13 cellular contexts compared by ENCODE assay signal in the genomic region with DNA sequence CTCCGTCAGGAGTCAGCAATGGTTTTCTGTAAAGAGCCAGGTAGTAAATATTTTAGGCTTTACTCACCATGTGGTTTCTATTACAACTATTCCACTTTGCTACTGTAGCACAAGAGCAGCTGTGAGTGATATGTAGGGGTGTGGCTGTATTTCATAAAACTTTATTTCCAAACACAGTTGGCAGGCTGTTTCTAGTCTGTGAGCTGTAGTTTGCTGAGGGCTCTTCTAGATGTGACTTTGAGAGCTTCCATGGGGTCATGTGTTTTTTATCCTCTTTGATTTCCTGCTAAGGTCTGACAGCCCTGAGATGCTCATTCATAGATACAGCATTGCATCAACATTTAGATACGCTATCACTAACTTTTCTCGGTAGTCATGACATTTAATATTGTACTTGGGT.
DNase-seq lines count a peak whose midpoint lies in the region; ATAC-seq, FAIRE-seq and TF ChIP-seq lines count a peak whose summit lies in the region.
"Had no signal": no experiment of that assay in that cellular context is flagged by ENCODE, and none has a peak within 500 bp of the region (broad histone marks: within the 10 kb centered on the region; RNA-seq: fewer than 3 reads in every experiment).

No MANE protein-coding gene starts in this region.

- H3K27me3 ChIP-seq in keratinocyte (ENCODE audit: control insufficient read depth, extremely low read depth, insufficient read depth, low read length) = no peaks in the 10 kb centered on the region
- H3K27me3 ChIP-seq: ascending aorta had no signal

- no peak overlapping the region for H2AFZ ChIP-seq in keratinocyte (ENCODE audit: control insufficient read depth, low read length)

- H3K27me3 Mint-ChIP-seq in WTC11 (ENCODE audit: low read depth) (no peaks in the 10 kb centered on the region; the same call in 1 of the 2 replicates), glutamatergic neuron (ENCODE audit: unreplicated experiment) (no peaks in the 10 kb centered on the region)

- no peaks in the 10 kb centered on the region for H3K79me2 ChIP-seq in keratinocyte (ENCODE audit: control insufficient read depth, insufficient read depth, low read length)

- no peaks in the 10 kb centered on the region for H3K9me1 ChIP-seq in keratinocyte (ENCODE audit: control insufficient read depth, extremely low read depth, insufficient read depth, low read length)

- no peak overlapping the region for H3K4me3 ChIP-seq in keratinocyte (ENCODE audit: control insufficient read depth in 2 of 3, extremely low read depth in 1 of 3, insufficient read depth in 2 of 3, low read depth in 1 of 3, low read length in 3 of 3)
- H3K4me3 ChIP-seq: ascending aorta had no signal

- DNase-seq in left ventricle myocardium superior (no peak), Right ventricle myocardium inferior (ENCODE audit: missing footprints) (no peak), WTC11 (ENCODE audit: low spot score) (no peak), keratinocyte (ENCODE audit: low read depth, low spot score) (no peak), 8988T (no peak), glutamatergic neuron (no peak)
- DNase-seq: activated CD4-positive, alpha-beta memory T cell treated with anti-CD3 and anti-CD28 coated beads for 36 hours; KBM-7; T-cell had no signal

- H3K4me1 Mint-ChIP-seq in WTC11 (peaks cover 20% of the 10 kb centered on the region), glutamatergic neuron (ENCODE audit: low read depth, unreplicated experiment) (peaks cover 3% of the 10 kb centered on the region)
- H3K4me1 Mint-ChIP-seq: B cell, T-cell had no signal

- dilution Hi-C loops in keratinocyte (cut with MboI; ENCODE audit: extremely low pct_ligation_motif_present, low sequenced_read_pairs) = no loop called here

- H3K27ac Mint-ChIP-seq in WTC11 = peak overlapping the region; percentile 65; the same call in 1 of the 2 replicates
- H3K27ac Mint-ChIP-seq in glutamatergic neuron (ENCODE audit: unreplicated experiment) = no peak overlapping the region
- H3K27ac Mint-ChIP-seq: activated CD4-positive, alpha-beta memory T cell treated with anti-CD3 and anti-CD28 coated beads for 36 hours; B cell; T-cell had no signal

- H3K27ac ChIP-seq in keratinocyte (ENCODE audit: control insufficient read depth, insufficient read depth, low read length) = no peak overlapping the region
- H3K27ac ChIP-seq: ascending aorta had no signal

- peak; percentile 45 for ATAC-seq in left ventricle myocardium superior
- no peak for ATAC-seq in Right ventricle myocardium inferior
- peak; percentile 50 for ATAC-seq in WTC11
- no peak for ATAC-seq in GM19023 (IDR thresholded peaks at IDR 0.05; ENCODE audit: unreplicated experiment)
- no peak for ATAC-seq in HG03045 (IDR thresholded peaks at IDR 0.05; ENCODE audit: unreplicated experiment)
- ATAC-seq: T-cell had no signal

- POLR2A ChIA-PET in WTC11 (lab: Charles Lee) = no interaction called here

- H4K20me1 ChIP-seq in keratinocyte (ENCODE audit: control insufficient read depth, extremely low read depth, insufficient read depth, low read length) = no peaks in the 10 kb centered on the region

- H3K9me3 Mint-ChIP-seq in WTC11 = peaks cover 7% of the 10 kb centered on the region; the same call in 1 of the 2 replicates
- no peaks in the 10 kb centered on the region for H3K9me3 Mint-ChIP-seq in glutamatergic neuron (ENCODE audit: unreplicated experiment)
- H3K9me3 Mint-ChIP-seq: activated CD4-positive, alpha-beta memory T cell treated with anti-CD3 and anti-CD28 coated beads for 36 hours; T-cell had no signal

- intact Hi-C loops in left ventricle myocardium superior (cut with micrococcal nuclease) = no loop called here
- intact Hi-C loops in Right ventricle myocardium inferior (cut with DNase I) = no loop called here

- TF ChIP-seq CTCF in WTC11 (IDR thresholded peaks at IDR 0.05) (no peak), keratinocyte (optimal IDR thresholded peaks at IDR 0.05 in 1 of 3, IDR thresholded peaks at IDR 0.05 in 1 of 3, conservative IDR thresholded peaks at IDR 0.05 in 1 of 3; ENCODE audit: extremely low read depth in 1 of 3, insufficient read depth in 2 of 3, low read length in 3 of 3) (no peak), glutamatergic neuron (IDR thresholded peaks at IDR 0.05; ENCODE audit: partially characterized antibody, unreplicated experiment) (no peak)

- peak; percentile 96 for FAIRE-seq in keratinocyte (lab: Jason Lieb, UNC)

- no peaks in the 10 kb centered on the region for H3K36me3 Mint-ChIP-seq in WTC11
- H3K36me3 Mint-ChIP-seq in glutamatergic neuron (ENCODE audit: unreplicated experiment) = no peaks in the 10 kb centered on the region
- H3K36me3 Mint-ChIP-seq: activated CD4-positive, alpha-beta memory T cell treated with anti-CD3 and anti-CD28 coated beads for 36 hours; T-cell had no signal

- CTCF ChIA-PET in WTC11 (lab: Charles Lee) = interaction anchor here (2.2 kb wide), 1 partner anchor 32 kb away, joined by 13 read pairs; no protein-coding TSS in a partner anchor

- peaks cover 11% of the 10 kb centered on the region for H3K4me1 ChIP-seq in keratinocyte (ENCODE audit: control insufficient read depth, extremely low read depth, insufficient read depth, low read length)
- H3K4me1 ChIP-seq: ascending aorta had no signal

- peak overlapping the region; percentile 49 for H3K4me2 ChIP-seq in keratinocyte (ENCODE audit: control insufficient read depth, extremely low read depth, insufficient read depth, low read depth, low read length)

- H3K4me3 Mint-ChIP-seq in WTC11 (no peak overlapping the region), glutamatergic neuron (ENCODE audit: unreplicated experiment) (no peak overlapping the region)
- H3K4me3 Mint-ChIP-seq: activated CD4-positive, alpha-beta memory T cell treated with anti-CD3 and anti-CD28 coated beads for 36 hours; B cell; T-cell had no signal

- H3K9ac ChIP-seq in keratinocyte (ENCODE audit: control insufficient read depth, extremely low read depth, insufficient read depth, low read length) = no peak overlapping the region

- no peaks in the 10 kb centered on the region for H3K36me3 ChIP-seq in keratinocyte (ENCODE audit: control insufficient read depth in 2 of 2, extremely low read depth in 1 of 2, insufficient read depth in 2 of 2, low read length in 2 of 2)
- H3K36me3 ChIP-seq: ascending aorta had no signal

- no peaks in the 10 kb centered on the region for H3K9me3 ChIP-seq in keratinocyte (ENCODE audit: control insufficient read depth, low read depth, low read length)
- H3K9me3 ChIP-seq: ascending aorta had no signal

TF ChIP-seq in WTC11, 78 proteins besides CTCF, POLR2A, EP300 and RAD21:
- TF ChIP-seq ZNF219 (CRISPR knock-in tag; IDR thresholded peaks at IDR 0.05; ENCODE audit: borderline replicate concordance) = no peak
TF ChIP-seq in WTC11: peak in this region for 0.

Comparison
In these comparisons a context has a peak if more than half of its experiments do, and no peak if none do; other contexts are left out.
1. ATAC-seq: peak in left ventricle myocardium superior (single experiment) and WTC11 (single experiment); none in Right ventricle myocardium inferior (single experiment), GM19023 (single experiment) and HG03045 (single experiment).